In genomic region chr7:82507976-82508677, GRCh38 we compare ENCODE assay signal across 12 cellular contexts.
DNase-seq lines count a peak whose midpoint lies in the region; ATAC-seq lines count a peak whose summit lies in the region.
"Had no signal": no experiment of that assay in that cellular context is flagged by ENCODE, and none has a peak within 500 bp of the region (broad histone marks: within the 10 kb centered on the region; RNA-seq: fewer than 3 reads in every experiment).

No MANE protein-coding gene starts in this region.

- no peak overlapping the region for H3K4me3 Mint-ChIP-seq in stimulated activated memory B cell treated with anti-CD40 and anti-IgM and Interleukin-4, amounts not matched to agents 10 μg/mL and 1 μg/mL and 100 μg/mL, for 72 hours

- no peak overlapping the region for H3K27ac Mint-ChIP-seq in stimulated activated memory B cell treated with anti-CD40 and anti-IgM and Interleukin-4, amounts not matched to agents 10 μg/mL and 1 μg/mL and 100 μg/mL, for 72 hours

- H3K9me3 Mint-ChIP-seq in stimulated activated memory B cell treated with anti-CD40 and anti-IgM and Interleukin-4, amounts not matched to agents 10 μg/mL and 1 μg/mL and 100 μg/mL, for 72 hours, result peaks cover 8% of the 10 kb centered on the region

- peak; percentile 22 for ATAC-seq in stimulated activated memory B cell treated with anti-CD40 and anti-IgM and Interleukin-4, amounts not matched to agents 10 μg/mL and 1 μg/mL and 100 μg/mL, for 72 hours
- no peak for ATAC-seq in HG03432 (IDR thresholded peaks at IDR 0.05; ENCODE audit: unreplicated experiment)

- no peaks in the 10 kb centered on the region for H3K27me3 Mint-ChIP-seq in stimulated activated memory B cell treated with anti-CD40 and anti-IgM and Interleukin-4, amounts not matched to agents 10 μg/mL and 1 μg/mL and 100 μg/mL, for 72 hours

- H3K4me1 Mint-ChIP-seq in stimulated activated memory B cell treated with anti-CD40 and anti-IgM and Interleukin-4, amounts not matched to agents 10 μg/mL and 1 μg/mL and 100 μg/mL, for 72 hours, result no peaks in the 10 kb centered on the region

- H3K36me3 Mint-ChIP-seq in stimulated activated memory B cell treated with anti-CD40 and anti-IgM and Interleukin-4, amounts not matched to agents 10 μg/mL and 1 μg/mL and 100 μg/mL, for 72 hours, result no peaks in the 10 kb centered on the region

- DNase-seq in DMS153 (lab: John Stamatoyannopoulos, UW) (peak; percentile 58), DMS153 treated with DMSO at 0.1 percent for 48 hours (lab: John Stamatoyannopoulos, UW; ENCODE audit: unreplicated experiment) (no peak), NCI-H526 treated with DMSO at 0.1 percent for 48 hours (lab: John Stamatoyannopoulos, UW) (peak; percentile 63), iPS-NIHi11 (ENCODE audit: low spot score) (peak; percentile 59), AG08396 (ENCODE audit: low spot score) (no peak), kidney glomerular epithelial cell (lab: John Stamatoyannopoulos, UW) (no peak)
- DNase-seq: activated CD8-positive, alpha-beta memory T cell treated with anti-CD3 and anti-CD28 coated beads, Interleukin-2, amount 50 U/mL, for 4 hours; EL; HCEC 1CT; stimulated activated CD4-positive, alpha-beta T cell treated with anti-CD3 and anti-CD28 coated beads, Interleukin-4, amount 100 ng/mL, for 24 hours had no signal

Comparison
In these comparisons a context has a peak if more than half of its experiments do, and no peak if none do; other contexts are left out.
1. DNase-seq: peak in DMS153 (single experiment), NCI-H526 treated with DMSO at 0.1 percent for 48 hours (single experiment) and iPS-NIHi11 (single experiment); none in DMS153 treated with DMSO at 0.1 percent for 48 hours (single experiment), AG08396 (single experiment) and kidney glomerular epithelial cell (single experiment).